Comparison of ENCODE assay signal across 8 cellular contexts in the genomic region with DNA sequence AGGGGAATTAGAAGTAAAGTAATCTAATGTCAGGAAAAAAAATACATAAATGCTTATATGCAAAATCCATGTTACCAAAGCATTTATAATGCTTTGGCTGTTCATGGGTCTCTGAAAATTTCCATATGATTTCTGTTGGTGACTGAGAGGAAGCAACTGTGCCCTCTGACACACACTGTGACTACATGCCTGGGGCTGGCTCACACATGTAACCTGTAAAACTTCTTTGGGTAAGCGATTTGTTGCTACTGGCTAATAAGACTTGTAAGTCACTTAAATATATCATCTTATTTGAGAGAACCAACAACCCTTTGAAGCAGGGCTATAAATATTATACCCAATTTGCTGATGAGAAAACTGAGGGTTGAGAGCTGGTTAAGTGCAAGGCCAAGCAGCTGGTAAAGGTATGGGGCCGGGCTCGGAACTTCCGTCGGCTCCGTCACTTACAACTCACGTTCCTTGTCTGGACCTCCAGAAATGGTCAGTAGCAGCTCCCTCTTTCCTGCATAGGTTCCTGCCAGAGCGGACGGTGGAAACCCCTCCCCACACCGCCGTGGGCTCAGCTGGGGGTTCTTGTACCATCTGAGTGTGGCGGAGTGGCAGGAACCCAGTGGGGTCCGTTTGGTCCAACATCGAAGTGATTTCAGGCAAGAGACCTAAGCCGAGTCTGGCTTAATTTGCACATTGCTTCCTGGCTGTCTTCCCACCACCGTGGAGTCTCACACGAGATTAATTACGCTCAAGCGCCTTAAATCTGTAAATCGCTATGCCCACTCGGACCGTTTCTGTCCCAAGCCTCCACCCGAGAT. TPM values are rescaled to one million over a fixed set of nuclear protein-coding genes. Genes with fewer than 3 reads are reported as not detected.
A peak's percentile ranks its signal among the peaks of the same experiment; 100 is the strongest.
DNase-seq lines count a peak whose midpoint lies in the region; ATAC-seq, FAIRE-seq and TF ChIP-seq lines count a peak whose summit lies in the region.

No MANE protein-coding gene starts in this region.

- no peaks in the 10 kb centered on the region for H3K27me3 Mint-ChIP-seq in T-helper 17 cell

- H3K4me3 Mint-ChIP-seq in T-helper 17 cell, result peak overlapping the region; percentile 97

- peak overlapping the region; percentile 90 for H2AFZ ChIP-seq in ACC112 (ENCODE audit: low read length, unreplicated experiment)

- intact Hi-C loops in prostate gland (cut with DNase I), result loop anchor here (5.0 kb wide), 1 partner anchor 39 kb away; a partner anchor contains a TSS

- H3K9me3 ChIP-seq in T-helper 17 cell (ENCODE audit: control insufficient read depth, low read length, poor library complexity, severe bottlenecking) (no peaks in the 10 kb centered on the region), prostate gland (no peaks in the 10 kb centered on the region)

- peaks cover 39% of the 10 kb centered on the region for H3K79me2 ChIP-seq in ACC112 (ENCODE audit: control insufficient read depth, insufficient read depth, low read length, unreplicated experiment)

- H3K4me3 ChIP-seq in ACC112 (ENCODE audit: low read depth, low read length) (peak overlapping the region; percentile 94), fibroblast of mammary gland (ENCODE audit: control insufficient read depth, low read depth, low read length) (peak overlapping the region; percentile 86), prostate gland (peak overlapping the region; percentile 42 to 63)

- H3K4me1 Mint-ChIP-seq in T-helper 17 cell, result peaks cover 27% of the 10 kb centered on the region

- H3K27ac ChIP-seq in ACC112 (ENCODE audit: low read depth, low read length) (peak overlapping the region; percentile 3; the same call in 1 of the 2 replicates), prostate gland (peak overlapping the region; percentile 47 to 62)

- peaks cover 2% of the 10 kb centered on the region for H3K36me3 Mint-ChIP-seq in T-helper 17 cell (ENCODE audit: low read depth)

- 4% methylated on average over 23 of the region's 23 CpGs for WGBS in prostate gland

- DNase-seq in T-helper 17 cell, result no peak
- DNase-seq in fibroblast of mammary gland (ENCODE audit: low read depth), result peak; percentile 34
- DNase-seq in prostate gland (ENCODE audit: low spot score), result no peak
- DNase-seq in SKM-1 treated with dmso at 0.1 percent for 144 hours (lab: John Stamatoyannopoulos, UW; ENCODE audit: unreplicated experiment), result no peak
- no peak for DNase-seq in H54 (ENCODE audit: insufficient read length, low spot score)

- peak overlapping the region; percentile 67 for H3K27ac Mint-ChIP-seq in T-helper 17 cell

- TF ChIP-seq CTCF in fibroblast of mammary gland (conservative IDR thresholded peaks at IDR 0.05; ENCODE audit: control insufficient read depth, insufficient read depth, low read depth, low read length), result no peak
- no peak for TF ChIP-seq CTCF in prostate gland (IDR thresholded peaks at IDR 0.05)

- H3K4me1 ChIP-seq in ACC112 (ENCODE audit: control insufficient read depth, insufficient read depth, low read length, unreplicated experiment) (peaks cover 11% of the 10 kb centered on the region), prostate gland (replicated peaks) (peaks cover 8% of the 10 kb centered on the region)

- H3K36me3 ChIP-seq in ACC112 (ENCODE audit: insufficient read depth, low read length), result peaks cover 4% of the 10 kb centered on the region; the same call in 1 of the 2 replicates
- H3K36me3 ChIP-seq in prostate gland, result no peaks in the 10 kb centered on the region

- no peak for TF ChIP-seq POLR2A in prostate gland (IDR thresholded peaks at IDR 0.05)
- TF ChIP-seq POLR2A in H54 (IDR thresholded peaks at IDR 0.05; ENCODE audit: low read depth, low read length), result no peak

- FAIRE-seq in H54 (lab: Jason Lieb, UNC), result no peak

- H3K27me3 ChIP-seq in ACC112 (ENCODE audit: insufficient read depth, low read length) (no peaks in the 10 kb centered on the region), prostate gland (replicated peaks; ENCODE audit: insufficient read depth) (no peaks in the 10 kb centered on the region)

- ATAC-seq in GM19351 (IDR thresholded peaks at IDR 0.05; ENCODE audit: unreplicated experiment) (peak; percentile 1), T-helper 17 cell (no peak), GM18519 (IDR thresholded peaks at IDR 0.05; ENCODE audit: low FRiP score, unreplicated experiment) (no peak)

RNA-seq across cellular contexts. Expression of a gene that starts 0.7 kb away (rescaled TPM):
- total RNA-seq in T-helper 17 cell (10 to 100 TPM; 14.6 to 15.1 TPM), prostate gland (10 to 100 TPM; 24.8 to 35.5 TPM)

RNA-seq across cellular contexts. Expression of a gene that starts 3.1 kb away (rescaled TPM):
- total RNA-seq in T-helper 17 cell (10 to 100 TPM; 16.0 TPM), prostate gland (10 to 100 TPM; 26.1 to 34.7 TPM)

RNA-seq across cellular contexts. Expression of a gene that starts 21.8 kb away (rescaled TPM):
- total RNA-seq in T-helper 17 cell (under 1 TPM; 0.42 to 0.52 TPM), prostate gland (1 to 10 TPM; 1.1 to 1.4 TPM)

RNA-seq across cellular contexts. Expression of a gene that starts 41.4 kb away (rescaled TPM):
- total RNA-seq in T-helper 17 cell, result 1 to 10 TPM; 3.8 to 6.3 TPM
- 10 to 100 TPM; 21.8 to 34.8 TPM for total RNA-seq in prostate gland
